ENCODE assay signal across 1 cellular context in the genomic region with DNA sequence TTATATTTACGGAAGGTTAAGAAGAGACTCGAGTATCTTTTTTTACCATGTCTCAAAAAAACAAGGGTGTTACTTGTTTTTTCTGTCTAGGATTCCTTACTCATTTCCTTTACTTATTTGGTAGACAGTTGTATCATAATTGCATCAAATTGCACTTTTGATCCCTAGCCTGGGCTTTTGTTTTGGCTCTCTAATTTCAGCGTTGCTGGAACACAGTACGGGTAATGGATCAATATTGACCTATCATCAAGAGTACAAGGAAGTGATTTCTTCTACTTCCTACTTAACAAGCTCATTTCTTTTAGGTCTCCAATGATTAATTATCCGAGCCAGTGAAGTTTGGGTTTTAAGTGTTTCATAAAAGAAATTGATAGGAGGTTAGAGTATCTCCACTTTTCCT.
TF ChIP-seq lines count a peak whose summit lies in the region.

No MANE protein-coding gene starts in this region.

TF ChIP-seq in liver, 16 proteins besides CTCF, POLR2A, EP300 and RAD21 (continued from another document):
- no peak for TF ChIP-seq TAF1 (conservative IDR thresholded peaks at IDR 0.05)
- TF ChIP-seq GABPA (IDR thresholded peaks at IDR 0.05 in 1 of 2, conservative IDR thresholded peaks at IDR 0.05 in 1 of 2) = peak in 1 of 2 donors; percentile 36
